In the genomic region with DNA sequence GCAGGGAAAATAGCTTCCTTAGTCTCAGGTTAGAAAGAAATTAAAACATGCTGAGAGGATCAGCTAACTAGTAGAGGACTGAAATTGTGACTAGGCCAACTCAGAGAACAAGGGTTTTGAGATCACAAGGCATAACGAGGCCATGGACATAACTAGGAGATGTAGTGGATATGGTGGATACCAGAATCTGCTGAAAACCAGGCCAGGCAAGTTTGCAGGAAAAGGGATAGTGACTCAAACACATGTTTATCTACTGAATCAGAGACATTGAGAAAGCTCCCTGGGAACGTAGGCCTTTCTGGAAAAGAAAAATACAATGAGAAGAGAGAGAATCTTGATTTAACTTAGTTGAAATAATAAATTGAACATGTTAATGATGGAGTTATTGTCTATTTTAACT, we compare ENCODE assay signal across 14 cellular contexts.
DNase-seq lines count a peak whose midpoint lies in the region; ATAC-seq and TF ChIP-seq lines count a peak whose summit lies in the region.
"Had no signal": no experiment of that assay in that cellular context is flagged by ENCODE, and none has a peak within 500 bp of the region (broad histone marks: within the 10 kb centered on the region; RNA-seq: fewer than 3 reads in every experiment).

No MANE protein-coding gene starts in this region.

- POLR2A ChIA-PET in SK-N-SH (lab: Yijun Ruan, JAX) = no interaction called here

- H3K4me1 ChIP-seq in SK-N-SH (ENCODE audit: control insufficient read depth in 1 of 2, insufficient read depth in 2 of 2, low read depth in 1 of 2, low read length in 1 of 2) (peaks cover 0 to 5% of the 10 kb centered on the region in 2 experiments; a peak in 1 of 4 replicates), trophoblast cell (ENCODE audit: control insufficient read depth in 1 of 2, insufficient read depth in 2 of 2, low read length in 2 of 2) (peaks cover 0 to 4% of the 10 kb centered on the region in 2 experiments)

- TF ChIP-seq RAD21 in SK-N-SH (IDR thresholded peaks at IDR 0.05; ENCODE audit: low read length) = no peak

- no peak for TF ChIP-seq EP300 in SK-N-SH (IDR thresholded peaks at IDR 0.05; ENCODE audit: borderline replicate concordance in 1 of 2, low read depth in 1 of 2, low read length in 1 of 2)

- no peak overlapping the region for H2BK120ac ChIP-seq in trophoblast cell (ENCODE audit: insufficient read depth, low read length, poor library complexity)

- H2BK5ac ChIP-seq in trophoblast cell (ENCODE audit: low read depth, low read length, poor library complexity) = no peak overlapping the region

- H3K18ac ChIP-seq in trophoblast cell (ENCODE audit: low read length) = no peak overlapping the region

- no peaks in the 10 kb centered on the region for H3K4me1 Mint-ChIP-seq in activated T-cell treated with anti-CD3 and anti-CD28 coated beads, Interleukin-2, amount 50 U/mL, for 72 hours (ENCODE audit: low read depth)

- H3K36me3 Mint-ChIP-seq in activated T-cell treated with anti-CD3 and anti-CD28 coated beads, Interleukin-2, amount 50 U/mL, for 72 hours (ENCODE audit: insufficient read depth in 2 of 2) = no peaks in the 10 kb centered on the region
- H3K36me3 Mint-ChIP-seq: naive B cell had no signal

- H3K36me3 ChIP-seq in SK-N-SH (replicated peaks in 1 of 2; ENCODE audit: control insufficient read depth in 1 of 2, insufficient read depth in 2 of 2, low read length in 1 of 2) (no peaks in the 10 kb centered on the region), trophoblast cell (ENCODE audit: control insufficient read depth in 1 of 2, insufficient read depth in 2 of 2, low read length in 2 of 2) (no peaks in the 10 kb centered on the region)

- H3K14ac ChIP-seq in trophoblast cell (ENCODE audit: low read length) = no peak overlapping the region

- H3K27ac Mint-ChIP-seq in activated T-cell treated with anti-CD3 and anti-CD28 coated beads, Interleukin-2, amount 50 U/mL, for 72 hours = no peak overlapping the region

- no peak overlapping the region for H4K8ac ChIP-seq in trophoblast cell (ENCODE audit: low read depth, low read length)

- H3K9ac ChIP-seq in SK-N-SH = no peak overlapping the region
- H3K9ac ChIP-seq in trophoblast cell (ENCODE audit: low read length) = no peak overlapping the region

- H4K91ac ChIP-seq in trophoblast cell (ENCODE audit: low read depth, low read length) = no peak overlapping the region

- H2AFZ ChIP-seq in SK-N-SH (ENCODE audit: low read depth) = peak overlapping the region; percentile 80; the same call in 1 of the 2 replicates
- H2AFZ ChIP-seq in trophoblast cell (ENCODE audit: insufficient read depth, low read length, poor library complexity) = no peak overlapping the region

- H3K9me3 ChIP-seq in SK-N-SH (no peaks in the 10 kb centered on the region), trophoblast cell (ENCODE audit: insufficient read depth, low read depth, low read length) (no peaks in the 10 kb centered on the region)

- CTCF ChIA-PET in SK-N-SH (lab: Yijun Ruan, JAX) = no interaction called here

- no peak overlapping the region for H3K23ac ChIP-seq in trophoblast cell (ENCODE audit: low read length)

- H4K20me1 ChIP-seq in SK-N-SH (ENCODE audit: insufficient read depth) = no peaks in the 10 kb centered on the region

- H3K4me3 Mint-ChIP-seq in activated T-cell treated with anti-CD3 and anti-CD28 coated beads, Interleukin-2, amount 50 U/mL, for 72 hours = no peak overlapping the region
- H3K4me3 Mint-ChIP-seq: naive B cell had no signal

- H3K79me1 ChIP-seq in trophoblast cell (ENCODE audit: low read length) = peaks cover 2% of the 10 kb centered on the region

- H3K4me2 ChIP-seq in SK-N-SH (no peak overlapping the region), trophoblast cell (ENCODE audit: low read length) (peak overlapping the region; percentile 6)

- no peak for ATAC-seq in activated CD4-positive, CD25-positive, alpha-beta regulatory T cell treated with anti-CD3 and anti-CD28 coated beads, Interleukin-2, amount 50 U/mL, for 24 hours
- ATAC-seq in activated T-cell treated with anti-CD3 and anti-CD28 coated beads, Interleukin-2, amount 50 U/mL, for 72 hours (replicated peaks in 1 of 2) = no peak

- DNase-seq in GM04503 (ENCODE audit: low read depth) (peak; percentile 68), SK-N-SH (no peak), fibroblast of gingiva (ENCODE audit: low read depth) (peak; percentile 70), trophoblast cell (peak; percentile 54 to 83), NCI-H2107 (lab: John Stamatoyannopoulos, UW) (no peak)
- DNase-seq in activated T-cell treated with anti-CD3 and anti-CD28 coated beads, Interleukin-2, amount 50 U/mL, for 72 hours = no peak
- DNase-seq in stimulated activated naive CD4-positive, alpha-beta T cell (lab: John Stamatoyannopoulos, UW) = no peak
- DNase-seq: activated CD4-positive, alpha-beta T cell treated with anti-CD3 and anti-CD28 coated beads, Interleukin-2, amount 50 U/mL, for 4 hours; activated naive CD4-positive, alpha-beta T cell treated with anti-CD3 and anti-CD28 coated beads, Interleukin-2, amount 50 U/mL, for 16 hours; COR-L47; effector CD4-positive, alpha-beta T cell; naive B cell; small intestine had no signal

- no peak overlapping the region for H2AK5ac ChIP-seq in trophoblast cell (ENCODE audit: low read length)

- no peaks in the 10 kb centered on the region for H3K9me2 ChIP-seq in SK-N-SH

- H3K27me3 Mint-ChIP-seq in activated T-cell treated with anti-CD3 and anti-CD28 coated beads, Interleukin-2, amount 50 U/mL, for 72 hours (ENCODE audit: low read depth) = no peaks in the 10 kb centered on the region
- H3K27me3 Mint-ChIP-seq: naive B cell had no signal

- peaks cover 0 to 1% of the 10 kb centered on the region in 2 donors for H3K9me3 Mint-ChIP-seq in activated T-cell treated with anti-CD3 and anti-CD28 coated beads, Interleukin-2, amount 50 U/mL, for 72 hours

- no peaks in the 10 kb centered on the region for H3K79me2 ChIP-seq in SK-N-SH (ENCODE audit: insufficient read depth)
- H3K79me2 ChIP-seq in trophoblast cell (ENCODE audit: control insufficient read depth, insufficient read depth, low read length, poor library complexity) = no peaks in the 10 kb centered on the region

- no peak overlapping the region for H2BK12ac ChIP-seq in trophoblast cell (ENCODE audit: low read length)

- H3K4ac ChIP-seq in trophoblast cell (ENCODE audit: low read depth, low read length) = no peak overlapping the region

- no peaks in the 10 kb centered on the region for H3K27me3 ChIP-seq in SK-N-SH (ENCODE audit: insufficient read depth)
- no peaks in the 10 kb centered on the region for H3K27me3 ChIP-seq in trophoblast cell (ENCODE audit: insufficient read depth, low read length)

- H3K4me3 ChIP-seq in SK-N-SH (ENCODE audit: low read depth in 2 of 2, low read length in 1 of 2) (no peak overlapping the region), trophoblast cell (ENCODE audit: low read depth, low read length) (no peak overlapping the region)

- H3F3A ChIP-seq in SK-N-SH (replicated peaks; ENCODE audit: insufficient read depth) = peaks cover 5% of the 10 kb centered on the region

- TF ChIP-seq CTCF in SK-N-SH (IDR thresholded peaks at IDR 0.05) = no peak

- no peak overlapping the region for H4K12ac ChIP-seq in trophoblast cell (ENCODE audit: low read depth, low read length)

- 18% methylated on average over 2 of the region's 2 CpGs for WGBS in SK-N-SH (ENCODE audit: low lambda C conversion rate)
- WGBS in trophoblast cell (ENCODE audit: extremely low coverage, insufficient coverage, insufficient read length) = no CpG with 5 or more reads among the region's 2 CpGs

- H3K27ac ChIP-seq in SK-N-SH (ENCODE audit: low read depth in 2 of 2, low read length in 1 of 2) = peak overlapping the region in 1 of 2 experiments; percentile 65; a peak in 2 of 4 replicates
- H3K27ac ChIP-seq in trophoblast cell (ENCODE audit: low read depth, low read length) = peak overlapping the region; percentile 50

TF ChIP-seq in SK-N-SH, 30 proteins besides CTCF, POLR2A, EP300 and RAD21:
- TF ChIP-seq CHD2 (IDR thresholded peaks at IDR 0.05; ENCODE audit: low read length, partially characterized antibody) (no peak), YY1 (IDR thresholded peaks at IDR 0.05; ENCODE audit: low read depth) (no peak), POLR2AphosphoS5 (IDR thresholded peaks at IDR 0.05; ENCODE audit: low read depth, low read length) (no peak), FOXJ3 (CRISPR knock-in tag; IDR thresholded peaks at IDR 0.05) (no peak), TCF12 (IDR thresholded peaks at IDR 0.05) (no peak), SMC3 (IDR thresholded peaks at IDR 0.05; ENCODE audit: low read depth, low read length) (no peak), MXI1 (IDR thresholded peaks at IDR 0.05; ENCODE audit: low read depth, low read length) (no peak), FOSL2 (IDR thresholded peaks at IDR 0.05; ENCODE audit: borderline replicate concordance, low read depth) (peak; percentile 55; the same call in 1 of the 2 replicates)

Comparison
In these comparisons a context has a peak if more than half of its experiments do, and no peak if none do; other contexts are left out.
1. DNase-seq: peak in GM04503 (single experiment), fibroblast of gingiva (single experiment) and trophoblast cell (2 of 2); none in SK-N-SH (single experiment), NCI-H2107 (single experiment), activated T-cell treated with anti-CD3 and anti-CD28 coated beads, Interleukin-2, amount 50 U/mL, for 72 hours (0 of 2) and stimulated activated naive CD4-positive, alpha-beta T cell (0 of 6).